In the genomic region with DNA sequence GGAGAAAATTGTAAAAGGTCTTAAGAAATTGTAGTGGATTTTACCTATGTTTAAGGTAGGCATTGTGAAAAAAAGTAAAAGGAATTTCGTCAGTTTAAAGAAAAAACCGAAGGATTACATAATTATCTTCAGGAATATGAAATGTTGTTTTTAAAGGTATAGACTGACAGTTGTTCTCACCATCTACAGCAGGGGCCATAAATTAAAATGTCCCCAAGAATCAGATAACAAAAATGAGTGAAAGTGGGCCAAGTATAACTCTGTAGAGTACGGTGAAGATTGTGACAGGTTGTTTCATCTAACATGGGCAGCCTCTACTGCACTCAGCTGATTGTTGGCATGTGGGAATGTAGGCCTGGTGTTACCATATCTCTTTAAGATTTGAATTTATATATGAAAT, we compare ENCODE assay signal across 28 cellular contexts.
"Had no signal": no experiment of that assay in that cellular context is flagged by ENCODE, and none has a peak within 500 bp of the region (broad histone marks: within the 10 kb centered on the region; RNA-seq: fewer than 3 reads in every experiment).

No MANE protein-coding gene starts in this region.

- FAIRE-seq: urothelium cell line had no signal

- H3K4me3 Mint-ChIP-seq: stimulated activated effector memory CD8-positive, alpha-beta T cell treated with anti-CD3 and anti-CD28 coated beads, Interleukin-12 subunit alpha, Interleukin-12 subunit beta, amount 100 ng/mL, for 72 hours; stimulated activated memory B cell treated with anti-CD40 and anti-IgM and Interleukin-4, amounts not matched to agents 10 μg/mL and 1 μg/mL and 100 μg/mL, for 72 hours; stimulated activated naive B cell treated with anti-CD40 and anti-IgM and Interleukin-4, amounts not matched to agents 10 μg/mL and 1 μg/mL and 100 μg/mL, for 72 hours; stimulated activated naive CD8-positive, alpha-beta T cell treated with anti-CD3 and anti-CD28 coated beads, Interleukin-15, amount 100 ng/mL, for 72 hours; stimulated activated naive CD8-positive, alpha-beta T cell treated with anti-CD3 and anti-CD28 coated beads, Interleukin-15, Interleukin-2, amounts not matched to agents 100 ng/mL and 50 ng/mL, for 24 hours; type B pancreatic cell had no signal

- H3K27ac ChIP-seq: stomach, suprapubic skin, testis, thoracic aorta, thyroid gland, tibial artery, tibial nerve, transverse colon, upper lobe of left lung, upper lobe of right lung, uterus, vagina had no signal

- H3K27me3 ChIP-seq: stomach, suprapubic skin, testis, thyroid gland, tibial artery, tibial nerve, transverse colon, upper lobe of left lung, upper lobe of right lung, uterus, vagina had no signal

- DNase-seq: stimulated activated CD4-positive, alpha-beta T cell treated with anti-CD3 and anti-CD28 coated beads, Interleukin-2, amount 100 ng/mL, for 48 hours; stimulated activated CD4-positive, alpha-beta T cell treated with anti-CD3 and anti-CD28 coated beads, Interleukin-4, amount 100 ng/mL, for 1 hour; stimulated activated CD4-positive, alpha-beta T cell treated with anti-CD3 and anti-CD28 coated beads, Interleukin-4, amount 100 ng/mL, for 24 hours; stimulated activated CD4-positive, alpha-beta T cell treated with anti-CD3 and anti-CD28 coated beads, Interleukin-4, amount 100 ng/mL, for 4 hours; stimulated activated CD8-positive, alpha-beta memory T cell treated with anti-CD3 and anti-CD28 coated beads, Interleukin-4, amount 100 ng/mL, for 48 hours; stimulated activated naive B cell treated with anti-CD40 and anti-IgM and Interleukin-4, amounts not matched to agents 10 μg/mL and 1 μg/mL and 100 μg/mL, for 72 hours; stimulated activated naive CD4-positive, alpha-beta T cell; stimulated activated naive CD4-positive, alpha-beta T cell treated with Interleukin-2 at 50 U/mL for 16 hours; stimulated activated naive CD8-positive, alpha-beta T cell treated with anti-CD3 and anti-CD28 coated beads, Interleukin-15, amount 100 ng/mL, for 72 hours; stimulated activated naive CD8-positive, alpha-beta T cell treated with anti-CD3 and anti-CD28 coated beads, Interleukin-15, Interleukin-2, amounts not matched to agents 100 U/mL and 50 U/mL, for 24 hours; stomach; substantia nigra; testis; thyroid gland; tibial artery; transverse colon; upper lobe of left lung; upper lobe of right lung; uterus had no signal

- H3K9me3 Mint-ChIP-seq: stimulated activated effector memory CD8-positive, alpha-beta T cell treated with anti-CD3 and anti-CD28 coated beads, Interleukin-12 subunit alpha, Interleukin-12 subunit beta, amount 100 ng/mL, for 72 hours; stimulated activated memory B cell treated with anti-CD40 and anti-IgM and Interleukin-4, amounts not matched to agents 10 μg/mL and 1 μg/mL and 100 μg/mL, for 72 hours; stimulated activated naive B cell treated with anti-CD40 and anti-IgM and Interleukin-4, amounts not matched to agents 10 μg/mL and 1 μg/mL and 100 μg/mL, for 72 hours; stimulated activated naive CD8-positive, alpha-beta T cell treated with anti-CD3 and anti-CD28 coated beads, Interleukin-15, amount 100 ng/mL, for 72 hours; stimulated activated naive CD8-positive, alpha-beta T cell treated with anti-CD3 and anti-CD28 coated beads, Interleukin-15, Interleukin-2, amounts not matched to agents 100 ng/mL and 50 ng/mL, for 24 hours; type B pancreatic cell had no signal

- H3K4me3 ChIP-seq: stomach, suprapubic skin, testis, thoracic aorta, thyroid gland, tibial artery, tibial nerve, transverse colon, upper lobe of left lung, upper lobe of right lung, uterus, vagina had no signal

- H3K4me1 ChIP-seq: stomach, suprapubic skin, testis, thyroid gland, tibial artery, transverse colon, upper lobe of left lung, uterus, vagina had no signal

- H3K9me3 ChIP-seq: stomach, suprapubic skin, testis, thoracic aorta, thyroid gland, tibial artery, tibial nerve, transverse colon, upper lobe of left lung, upper lobe of right lung, uterus, vagina had no signal

- H3K36me3 ChIP-seq: uterus had no signal

- H3K27ac Mint-ChIP-seq: stimulated activated effector memory CD8-positive, alpha-beta T cell treated with anti-CD3 and anti-CD28 coated beads, Interleukin-12 subunit alpha, Interleukin-12 subunit beta, amount 100 ng/mL, for 72 hours; stimulated activated memory B cell treated with anti-CD40 and anti-IgM and Interleukin-4, amounts not matched to agents 10 μg/mL and 1 μg/mL and 100 μg/mL, for 72 hours; stimulated activated naive B cell treated with anti-CD40 and anti-IgM and Interleukin-4, amounts not matched to agents 10 μg/mL and 1 μg/mL and 100 μg/mL, for 72 hours; stimulated activated naive CD8-positive, alpha-beta T cell treated with anti-CD3 and anti-CD28 coated beads, Interleukin-15, amount 100 ng/mL, for 72 hours; stimulated activated naive CD8-positive, alpha-beta T cell treated with anti-CD3 and anti-CD28 coated beads, Interleukin-15, Interleukin-2, amounts not matched to agents 100 ng/mL and 50 ng/mL, for 24 hours; type B pancreatic cell had no signal

- ATAC-seq: stimulated activated effector memory CD8-positive, alpha-beta T cell treated with anti-CD3 and anti-CD28 coated beads, Interleukin-12 subunit alpha, Interleukin-12 subunit beta, amount 100 ng/mL, for 72 hours; stimulated activated memory B cell treated with anti-CD40 and anti-IgM and Interleukin-4, amounts not matched to agents 10 μg/mL and 1 μg/mL and 100 μg/mL, for 72 hours; stimulated activated naive B cell treated with anti-CD40 and anti-IgM and Interleukin-4, amounts not matched to agents 10 μg/mL and 1 μg/mL and 100 μg/mL, for 72 hours; stimulated activated naive CD8-positive, alpha-beta T cell treated with anti-CD3 and anti-CD28 coated beads, Interleukin-15, amount 100 ng/mL, for 72 hours; stimulated activated naive CD8-positive, alpha-beta T cell treated with anti-CD3 and anti-CD28 coated beads, Interleukin-15, Interleukin-2, amounts not matched to agents 100 U/mL and 50 U/mL, for 24 hours; upper lobe of right lung had no signal

- H3K27me3 Mint-ChIP-seq: stimulated activated memory B cell treated with anti-CD40 and anti-IgM and Interleukin-4, amounts not matched to agents 10 μg/mL and 1 μg/mL and 100 μg/mL, for 72 hours; stimulated activated naive B cell treated with anti-CD40 and anti-IgM and Interleukin-4, amounts not matched to agents 10 μg/mL and 1 μg/mL and 100 μg/mL, for 72 hours; stimulated activated naive CD8-positive, alpha-beta T cell treated with anti-CD3 and anti-CD28 coated beads, Interleukin-15, amount 100 ng/mL, for 72 hours; stimulated activated naive CD8-positive, alpha-beta T cell treated with anti-CD3 and anti-CD28 coated beads, Interleukin-15, Interleukin-2, amounts not matched to agents 100 ng/mL and 50 ng/mL, for 24 hours; type B pancreatic cell had no signal

- H3K4me1 Mint-ChIP-seq: stimulated activated naive CD8-positive, alpha-beta T cell treated with anti-CD3 and anti-CD28 coated beads, Interleukin-15, amount 100 ng/mL, for 72 hours had no signal
